In genomic region chr4:26596843-26597242, GRCh38 we compare ENCODE assay signal across 25 cellular contexts. TPM values are rescaled to one million over a fixed set of nuclear protein-coding genes. Genes with fewer than 3 reads are reported as not detected.
DNase-seq lines count a peak whose midpoint lies in the region; ATAC-seq, FAIRE-seq and TF ChIP-seq lines count a peak whose summit lies in the region.
"Had no signal": no experiment of that assay in that cellular context is flagged by ENCODE, and none has a peak within 500 bp of the region (broad histone marks: within the 10 kb centered on the region; RNA-seq: fewer than 3 reads in every experiment).

No MANE protein-coding gene starts in this region.

- no peaks in the 10 kb centered on the region for H3K9me2 ChIP-seq in PC-3 (replicated peaks; ENCODE audit: low read length)

- intact Hi-C loops in PC-3 (cut with micrococcal nuclease) (no loop called here), pancreas (cut with DNase I) (no loop called here)

- no peaks in the 10 kb centered on the region for H3K4me1 ChIP-seq in HEK293 (ENCODE audit: control insufficient read depth, insufficient read depth, low read length)
- 0 out of 2 replicates have a peak, but pooled peaks cover 3% of the 10 kb centered on the region for H3K4me1 ChIP-seq in PC-3 (ENCODE audit: insufficient read depth, low read length)
- no peaks in the 10 kb centered on the region for H3K4me1 ChIP-seq in pancreas
- H3K4me1 ChIP-seq: A549; BE2C; BLaER1 treated with 17β-estradiol and CSF1 and Interleukin-3, amounts not matched to agents 10 nM and 100 nM had no signal

- DNase-seq in ELR (ENCODE audit: low read depth) (peak; percentile 16), PC-3 (peak; percentile 2), pancreas (no peak), islet precursor cell (no peak)
- no peak for DNase-seq in activated naive CD4-positive, alpha-beta T cell treated with Interleukin-2 at 50 U/mL for 16 hours
- DNase-seq: 8988T; ACHN; AML-193; BE2C; CD4-positive, alpha-beta T cell; CD8-positive, alpha-beta memory T cell; DMS 273 treated with DMSO at 0.1 percent for 48 hours; DND-41; GF-D8; H9; HFFc6 had no signal

- no peak overlapping the region for H2AFZ ChIP-seq in PC-3 (ENCODE audit: low read length)
- H2AFZ ChIP-seq: GM23338 had no signal

- H4K20me1 ChIP-seq in PC-3 (ENCODE audit: low read length): no peaks in the 10 kb centered on the region
- H4K20me1 ChIP-seq: BLaER1 treated with 17β-estradiol and CSF1 and Interleukin-3, amounts not matched to agents 10 nM and 100 nM had no signal

- no peak overlapping the region for H3K9ac ChIP-seq in PC-3 (ENCODE audit: low read length)
- H3K9ac ChIP-seq: BLaER1 treated with 17β-estradiol and CSF1 and Interleukin-3, amounts not matched to agents 10 nM and 100 nM had no signal

- BruUV-seq in PC-3 (replicated peaks; lab: Mats Ljungman, UMichigan): no TSS peak

- POLR2A ChIA-PET in HEK293 (lab: Yijun Ruan, JAX): no interaction called here
- POLR2A ChIA-PET in PC-3 (lab: Charles Lee; ENCODE audit: unreplicated experiment): no interaction called here

- no peak for ATAC-seq in PC-3
- no peak for ATAC-seq in pancreas
- no peak for ATAC-seq in HG03378 (IDR thresholded peaks at IDR 0.05; ENCODE audit: unreplicated experiment)
- ATAC-seq: A549, GM23338, HCT116 had no signal

- FAIRE-seq in pancreas (lab: Jason Lieb, UNC): peak; percentile 32
- FAIRE-seq: A549, D721Med, GM12891, GM18507 had no signal

- H3K4me3 ChIP-seq in HEK293 (ENCODE audit: low read depth, low read length) (no peak overlapping the region), PC-3 (ENCODE audit: low read length) (no peak overlapping the region), pancreas (no peak overlapping the region)
- H3K4me3 ChIP-seq: A549; BLaER1 treated with 17β-estradiol and CSF1 and Interleukin-3, amounts not matched to agents 10 nM and 100 nM; GM23338 had no signal

- CTCF ChIA-PET in HEK293 (lab: Yijun Ruan, JAX) (interaction anchor here (0.7 kb wide), 1 partner anchor 124 kb away, joined by 3 read pairs; no protein-coding TSS in a partner anchor), PC-3 (lab: Charles Lee) (no interaction called here)

- H3K79me2 ChIP-seq in PC-3 (ENCODE audit: low read length): no peaks in the 10 kb centered on the region

- no peaks in the 10 kb centered on the region for H3K9me3 ChIP-seq in HEK293 (ENCODE audit: control insufficient read depth, insufficient read depth, low read depth, low read length)
- H3K9me3 ChIP-seq in PC-3 (ENCODE audit: low read length): no peaks in the 10 kb centered on the region
- H3K9me3 ChIP-seq in pancreas: no peaks in the 10 kb centered on the region
- H3K9me3 ChIP-seq: A549, BE2C had no signal

- H3F3A ChIP-seq in PC-3 (ENCODE audit: low read length, unreplicated experiment): no peaks in the 10 kb centered on the region

- H3K4me2 ChIP-seq in PC-3 (ENCODE audit: low read length): no peak overlapping the region
- H3K4me2 ChIP-seq: A549; BLaER1 treated with 17β-estradiol and CSF1 and Interleukin-3, amounts not matched to agents 10 nM and 100 nM; GM23338 had no signal

- WGBS in pancreas, 2 donors: 53 to 54% methylated on average over 1 of the region's 1 CpG

- H3K27ac ChIP-seq in HEK293 (ENCODE audit: extremely low read depth, low read depth, low read length): no peak overlapping the region
- H3K27ac ChIP-seq in PC-3 (ENCODE audit: low read length): no peak overlapping the region
- no peak overlapping the region for H3K27ac ChIP-seq in pancreas
- H3K27ac ChIP-seq: A549; BLaER1 treated with 17β-estradiol and CSF1 and Interleukin-3, amounts not matched to agents 10 nM and 100 nM had no signal

- TF ChIP-seq CTCF in HEK293 (tag by site-specific recombination; IDR thresholded peaks at IDR 0.05): no peak
- TF ChIP-seq CTCF in PC-3 (conservative IDR thresholded peaks at IDR 0.05; ENCODE audit: low read depth, low read length): no peak
- TF ChIP-seq CTCF in pancreas (IDR thresholded peaks at IDR 0.05): no peak

- H3K27me3 ChIP-seq in PC-3 (ENCODE audit: low read length) (no peaks in the 10 kb centered on the region), pancreas (no peaks in the 10 kb centered on the region)
- H3K27me3 ChIP-seq: BE2C; BLaER1 treated with 17β-estradiol and CSF1 and Interleukin-3, amounts not matched to agents 10 nM and 100 nM had no signal

- H3K36me3 ChIP-seq in HEK293 (ENCODE audit: control insufficient read depth in 2 of 2, insufficient read depth in 1 of 2, low read length in 2 of 2) (no peaks in the 10 kb centered on the region), PC-3 (ENCODE audit: low read depth, low read length) (no peaks in the 10 kb centered on the region), pancreas (no peaks in the 10 kb centered on the region)
- H3K36me3 ChIP-seq: BE2C; BLaER1 treated with 17β-estradiol and CSF1 and Interleukin-3, amounts not matched to agents 10 nM and 100 nM had no signal

TF ChIP-seq in HEK293, 187 proteins besides CTCF, POLR2A, EP300 and RAD21:
- TF ChIP-seq ZNF837 (tag by site-specific recombination; IDR thresholded peaks at IDR 0.05) (no peak), GFI1B (tag by site-specific recombination; IDR thresholded peaks at IDR 0.05) (no peak), SP2 (tag by site-specific recombination; IDR thresholded peaks at IDR 0.05) (no peak), ZNF561 (tag by site-specific recombination; IDR thresholded peaks at IDR 0.05; ENCODE audit: borderline replicate concordance) (no peak), ZNF23 (tag by site-specific recombination; IDR thresholded peaks at IDR 0.05; ENCODE audit: borderline replicate concordance) (no peak), PRDM6 (tag by site-specific recombination; IDR thresholded peaks at IDR 0.05) (peak; percentile 67; the same call in 1 of the 2 replicates), KLF8 (tag by site-specific recombination; IDR thresholded peaks at IDR 0.05) (no peak), OSR2 (tag by site-specific recombination; IDR thresholded peaks at IDR 0.05) (no peak), ZNF654 (tag by site-specific recombination; IDR thresholded peaks at IDR 0.05; ENCODE audit: low read depth) (no peak), ZNF629 (tag by site-specific recombination; IDR thresholded peaks at IDR 0.05) (peak; percentile 72)

RNA-seq across cellular contexts. Expression of gene TBC1D19, which starts 13.0 kb away (rescaled TPM):
- total RNA-seq in PC-3 (2014; rRNA removed) (4.0 and 4.5 TPM in 2 replicates), pancreas (1 to 10 TPM; 3.3 to 8.2 (median 4.7) TPM)
- polyA plus RNA-seq in pancreas: 1 to 10 TPM; 1.8 to 3.3 TPM

Comparison
In these comparisons a context has a peak if more than half of its experiments do, and no peak if none do; other contexts are left out.
1. DNase-seq: peak in ELR (single experiment) and PC-3 (single experiment); none in pancreas (0 of 6), activated naive CD4-positive, alpha-beta T cell treated with Interleukin-2 at 50 U/mL for 16 hours (single experiment) and islet precursor cell (single experiment).